27 cellular contexts compared by ENCODE assay signal in the genomic region with DNA sequence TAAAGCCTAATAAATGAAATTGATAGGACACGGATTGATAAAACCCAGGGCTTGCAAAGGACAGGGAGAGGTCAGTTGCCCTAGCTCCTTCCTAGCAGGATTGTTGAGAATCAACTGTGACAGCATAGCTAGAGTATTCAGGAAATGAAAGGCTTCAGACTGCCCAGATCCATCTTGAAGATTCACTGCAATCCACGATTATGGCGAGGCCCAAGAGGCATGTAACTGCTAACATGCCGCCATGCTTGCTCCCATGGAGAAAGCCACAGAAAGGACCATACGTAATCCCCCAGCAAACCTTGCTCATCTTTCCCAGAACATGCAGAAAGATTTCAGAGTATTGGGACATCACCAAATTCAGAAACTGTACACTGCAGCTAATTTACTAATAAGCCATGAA. TPM values are rescaled to one million over a fixed set of nuclear protein-coding genes. Genes with fewer than 3 reads are reported as not detected.
"Had no signal": no experiment of that assay in that cellular context is flagged by ENCODE, and none has a peak within 500 bp of the region (broad histone marks: within the 10 kb centered on the region; RNA-seq: fewer than 3 reads in every experiment).

No MANE protein-coding gene starts in this region.

- FAIRE-seq: colon had no signal

- H3K4me1 ChIP-seq: ascending aorta, esophagus muscularis mucosa, gastroesophageal sphincter had no signal

- H3K9me3 ChIP-seq: ascending aorta, esophagus muscularis mucosa, gastroesophageal sphincter had no signal

- H3K4me3 ChIP-seq: ascending aorta, esophagus muscularis mucosa, gastroesophageal sphincter had no signal

- H3K27ac ChIP-seq: ascending aorta, esophagus muscularis mucosa, gastroesophageal sphincter had no signal

- H3K36me3 ChIP-seq: ascending aorta, esophagus muscularis mucosa, gastroesophageal sphincter had no signal

- DNase-seq: activated CD4-positive, alpha-beta memory T cell treated with anti-CD3 and anti-CD28 coated beads, Interleukin-2, amount 10 ng/mL, durations not matched to agents 7 days and 5 days; activated CD4-positive, alpha-beta T cell treated with anti-CD3 and anti-CD28 coated beads for 36 hours; activated CD4-positive, alpha-beta T cell treated with anti-CD3 and anti-CD28 coated beads, Interleukin-2, amount 10 ng/mL, durations not matched to agents 7 days and 5 days; activated CD4-positive, alpha-beta T cell treated with anti-CD3 and anti-CD28 coated beads, Interleukin-2, amount 50 U/mL, for 4 hours; activated CD4-positive, CD25-positive, alpha-beta regulatory T cell; activated CD4-positive, CD25-positive, alpha-beta regulatory T cell treated with anti-CD3 and anti-CD28 coated beads, Interleukin-2, amount 50 U/mL, for 72 hours; activated CD8-positive, alpha-beta memory T cell treated with anti-CD3 and anti-CD28 coated beads, Interleukin-2, amount 50 U/mL, for 48 hours; activated gamma-delta T cell; activated naive CD4-positive, alpha-beta T cell; activated naive CD4-positive, alpha-beta T cell treated with anti-CD3 and anti-CD28 coated beads, Interleukin-2, amount 10 ng/mL, durations not matched to agents 7 days and 5 days; activated naive CD8-positive, alpha-beta T cell treated with anti-CD3 and anti-CD28 coated beads, Interleukin-2, amount 10 ng/mL, durations not matched to agents 7 days and 5 days; activated T-cell treated with anti-CD3 and anti-CD28 coated beads for 4 hours; activated T-cell treated with anti-CD3 and anti-CD28 coated beads, Interleukin-2, amount 50 U/mL, for 24 hours; activated T-cell treated with anti-CD3 and anti-CD28 coated beads, Interleukin-2, amount 50 U/mL, for 72 hours; caudate nucleus; cortex of kidney; dermis blood vessel endothelial cell; effector CD4-positive, alpha-beta T cell; effector memory CD8-positive, alpha-beta T cell; erythroblast; foreskin melanocyte; T-helper 2 cell had no signal

- ATAC-seq: activated CD4-positive, alpha-beta T cell treated with anti-CD3 and anti-CD28 coated beads for 36 hours; activated naive CD4-positive, alpha-beta T cell treated with anti-CD3 and anti-CD28 coated beads, Interleukin-2, amount 50 U/mL, for 72 hours; activated T-cell treated with anti-CD3 and anti-CD28 coated beads, Interleukin-2, amount 50 U/mL, for 72 hours; effector memory CD8-positive, alpha-beta T cell; gastroesophageal sphincter had no signal

- H3K27me3 ChIP-seq: ascending aorta, esophagus muscularis mucosa, gastroesophageal sphincter had no signal

RNA-seq across cellular contexts. Expression of a gene that starts 41.3 kb away (rescaled TPM):
- total RNA-seq: ascending aorta had no signal
